23 cellular contexts compared by ENCODE assay signal in the genomic region with DNA sequence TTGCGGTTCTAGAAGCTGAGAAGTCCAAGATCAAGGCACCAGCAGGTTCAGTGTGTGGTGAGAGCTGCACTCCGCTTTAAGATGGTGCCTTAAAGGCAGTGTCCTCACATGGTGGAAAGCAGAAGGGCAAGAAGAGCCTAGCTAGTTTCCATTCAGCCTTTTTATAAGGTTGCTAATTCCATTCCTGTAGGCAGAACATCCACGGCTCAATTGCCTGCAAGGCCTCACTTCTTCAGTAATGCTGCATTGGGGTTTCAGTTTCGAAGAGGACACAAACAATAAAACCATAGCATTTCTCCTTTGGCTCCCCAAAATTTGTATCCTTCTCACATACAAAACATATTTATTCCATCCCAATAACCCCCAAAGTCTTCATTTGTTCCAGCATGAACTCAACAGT.
"Had no signal": no experiment of that assay in that cellular context is flagged by ENCODE, and none has a peak within 500 bp of the region (broad histone marks: within the 10 kb centered on the region; RNA-seq: fewer than 3 reads in every experiment).

No MANE protein-coding gene starts in this region.

- ATAC-seq: effector memory CD8-positive, alpha-beta T cell; esophagus mucosa; gastrocnemius medialis; heart right ventricle; left cardiac atrium; left lung; left ventricle myocardium superior; lower lobe of right lung; mucosa of descending colon had no signal

- H3K27me3 ChIP-seq: colonic mucosa, esophagus squamous epithelium, gastrocnemius medialis, heart right ventricle, left lung had no signal

- H3K36me3 ChIP-seq: colonic mucosa, esophagus squamous epithelium, gastrocnemius medialis, heart right ventricle, left lung, lower lobe of right lung had no signal

- H3K9me3 ChIP-seq: colonic mucosa, esophagus squamous epithelium, gastrocnemius medialis, left lung, lower lobe of right lung, mucosa of descending colon had no signal

- DNase-seq: colonic mucosa; cortex of kidney; effector CD8-positive, alpha-beta T cell; effector memory CD8-positive, alpha-beta T cell; endodermal cell; erythroblast; esophagus squamous epithelium; foreskin fibroblast; foreskin melanocyte; gastrocnemius medialis; glutamatergic neuron; head of caudate nucleus; heart right ventricle; hippocampal formation; left cardiac atrium; left ventricle myocardium superior; lower lobe of right lung; mesenchymal stem cell; mucosa of descending colon; naive B cell had no signal

- H3K27ac ChIP-seq: colonic mucosa, epithelial cell of prostate, esophagus squamous epithelium, gastrocnemius medialis, heart right ventricle, left lung, lower lobe of right lung had no signal

- H3K4me3 ChIP-seq: colonic mucosa, esophagus squamous epithelium, gastrocnemius medialis, heart right ventricle, left lung, lower lobe of right lung, mucosa of descending colon had no signal

- H3K4me1 ChIP-seq: colonic mucosa, esophagus squamous epithelium, gastrocnemius medialis, heart right ventricle, left lung, lower lobe of right lung had no signal
